ENCODE assay signal across 24 cellular contexts in the genomic region with DNA sequence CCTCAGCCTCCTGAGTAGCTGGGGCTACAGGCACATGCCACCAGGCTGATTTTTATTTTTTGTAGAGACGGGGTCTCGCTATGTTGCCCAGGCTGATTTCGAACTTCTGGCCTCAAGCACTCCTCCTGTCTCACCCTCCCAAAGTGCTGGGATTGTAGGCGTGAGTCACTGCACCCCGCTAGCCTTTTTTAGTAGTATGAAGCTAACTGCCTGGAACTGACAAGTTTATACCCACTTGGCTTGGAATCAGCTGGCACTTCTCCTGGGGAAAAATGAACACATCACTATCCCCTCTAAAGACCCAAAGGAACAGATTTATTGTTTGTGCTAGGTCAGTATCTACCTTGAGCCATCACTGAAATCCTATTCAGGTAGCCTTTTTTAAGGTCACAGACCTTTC.
DNase-seq lines count a peak whose midpoint lies in the region; ATAC-seq and TF ChIP-seq lines count a peak whose summit lies in the region.
"Had no signal": no experiment of that assay in that cellular context is flagged by ENCODE, and none has a peak within 500 bp of the region (broad histone marks: within the 10 kb centered on the region; RNA-seq: fewer than 3 reads in every experiment).

No MANE protein-coding gene starts in this region.

- no peaks in the 10 kb centered on the region for H3K27me3 ChIP-seq in tibial artery
- H3K27me3 ChIP-seq: neutrophil had no signal

- DNase-seq in NCI-H1694 treated with DMSO at 0.1 percent for 48 hours (lab: John Stamatoyannopoulos, UW): peak; percentile 29
- DNase-seq in NCI-H1694 (lab: John Stamatoyannopoulos, UW): no peak
- DNase-seq in NCI-H446 treated with DMSO at 0.1 percent for 48 hours (lab: John Stamatoyannopoulos, UW): peak; percentile 21
- DNase-seq in fibroblast of pulmonary artery (ENCODE audit: low read depth): peak; percentile 18
- peak in 1 of 2 donors; percentile 71 for DNase-seq in tibial artery
- no peak for DNase-seq in HUDEP-2 (lab: John Stamatoyannopoulos, UW; ENCODE audit: unreplicated experiment in 76 of 76)
- DNase-seq in DMS153 (lab: John Stamatoyannopoulos, UW): no peak
- DNase-seq: activated CD8-positive, alpha-beta memory T cell treated with anti-CD3 and anti-CD28 coated beads, Interleukin-2, amount 50 U/mL, for 48 hours; activated effector memory CD4-positive, alpha-beta T cell treated with anti-CD3 and anti-CD28 coated beads, Interleukin-2, amount 50 U/mL, for 16 hours; Calu3; foreskin melanocyte; hypothalamus; NCI-H1436; NCI-H510A treated with DMSO at 0.1 percent for 48 hours; stimulated activated CD4-positive, alpha-beta T cell treated with anti-CD3 and anti-CD28 coated beads, Interleukin-2, amount 100 ng/mL, for 48 hours; stimulated activated naive B cell treated with anti-CD40 and anti-IgM and Interleukin-4, amounts not matched to agents 10 μg/mL and 1 μg/mL and 100 μg/mL, for 72 hours; T-helper 2 cell had no signal

- peaks cover 73 to 100% (median 86%) of the 10 kb centered on the region in 3 donors for H3K36me3 ChIP-seq in tibial artery

- intact Hi-C loops in tibial artery (cut with DNase I; ENCODE audit: low total_unique reads): no loop called here

- TF ChIP-seq CTCF in fibroblast of pulmonary artery (IDR thresholded peaks at IDR 0.05; ENCODE audit: low read length, missing control alignments) (no peak), tibial artery (IDR thresholded peaks at IDR 0.05) (no peak)

- ATAC-seq in GM19023 (IDR thresholded peaks at IDR 0.05; ENCODE audit: unreplicated experiment): no peak
- ATAC-seq: HepG2; psoas muscle; stimulated activated naive B cell treated with anti-CD40 and anti-IgM and Interleukin-4, amounts not matched to agents 10 μg/mL and 1 μg/mL and 100 μg/mL, for 72 hours; WTC11 had no signal

- no peaks in the 10 kb centered on the region for H3K9me3 ChIP-seq in tibial artery
- H3K9me3 ChIP-seq: neutrophil, psoas muscle had no signal

- peak overlapping the region; percentile 45 to 64 for H3K27ac ChIP-seq in tibial artery
- H3K27ac ChIP-seq: 22Rv1, psoas muscle had no signal

- H3K4me3 ChIP-seq in fibroblast of pulmonary artery (replicated peaks; ENCODE audit: low read depth, low read length) (no peak overlapping the region), tibial artery (no peak overlapping the region)
- H3K4me3 ChIP-seq: psoas muscle, smooth muscle cell had no signal

- H3K4me1 ChIP-seq in tibial artery: peaks cover 0 to 17% (median 2%) of the 10 kb centered on the region in 4 donors
- H3K4me1 ChIP-seq: psoas muscle had no signal

Comparison
In these comparisons a context has a peak if more than half of its experiments do, and no peak if none do; other contexts are left out.
1. DNase-seq: peak in NCI-H1694 treated with DMSO at 0.1 percent for 48 hours (single experiment), NCI-H446 treated with DMSO at 0.1 percent for 48 hours (single experiment) and fibroblast of pulmonary artery (single experiment); none in NCI-H1694 (single experiment), HUDEP-2 (0 of 76) and DMS153 (single experiment).